14 cellular contexts compared by ENCODE assay signal in the genomic region with DNA sequence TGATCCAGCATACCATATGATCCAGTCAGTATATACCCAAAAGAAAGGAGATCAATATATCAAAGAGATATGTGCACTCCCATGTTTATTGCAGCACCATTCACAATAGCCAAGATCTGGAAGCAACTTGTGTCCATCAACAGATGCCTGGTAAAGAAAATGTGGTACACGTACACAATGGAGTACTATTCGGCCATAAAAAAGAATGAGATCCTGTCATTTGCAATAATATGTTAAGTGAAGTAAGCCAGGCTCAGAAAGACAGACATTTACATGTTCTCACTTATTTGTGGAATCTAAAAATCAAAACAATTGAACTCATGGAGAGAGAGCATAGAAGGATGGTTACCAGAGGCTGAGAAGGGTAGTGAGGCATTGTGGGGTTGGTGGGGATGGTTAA. TPM values are rescaled to one million over a fixed set of nuclear protein-coding genes. Genes with fewer than 3 reads are reported as not detected.
"Had no signal": no experiment of that assay in that cellular context is flagged by ENCODE, and none has a peak within 500 bp of the region (broad histone marks: within the 10 kb centered on the region; RNA-seq: fewer than 3 reads in every experiment).

No MANE protein-coding gene starts in this region.

- H3K4me3 ChIP-seq: cardiac muscle cell, gastroesophageal sphincter, lung, psoas muscle, suprapubic skin had no signal

- H3K27me3 ChIP-seq: cardiac muscle cell, gastroesophageal sphincter, suprapubic skin had no signal

- H3K27ac Mint-ChIP-seq: stimulated activated naive CD8-positive, alpha-beta T cell treated with anti-CD3 and anti-CD28 coated beads, Interleukin-15, Interleukin-2, amounts not matched to agents 100 ng/mL and 50 ng/mL, for 24 hours; type B pancreatic cell had no signal

- H3K9me3 Mint-ChIP-seq: stimulated activated naive CD8-positive, alpha-beta T cell treated with anti-CD3 and anti-CD28 coated beads, Interleukin-15, Interleukin-2, amounts not matched to agents 100 ng/mL and 50 ng/mL, for 24 hours; type B pancreatic cell had no signal

- H3K27me3 Mint-ChIP-seq: stimulated activated naive CD8-positive, alpha-beta T cell treated with anti-CD3 and anti-CD28 coated beads, Interleukin-15, Interleukin-2, amounts not matched to agents 100 ng/mL and 50 ng/mL, for 24 hours; type B pancreatic cell had no signal

- H3K27ac ChIP-seq: gastroesophageal sphincter, suprapubic skin had no signal

- DNase-seq: activated CD4-positive, alpha-beta T cell treated with anti-CD3 and anti-CD28 coated beads, Interleukin-2, amount 50 U/mL, for 1 hour; activated T-cell treated with anti-CD3 and anti-CD28 coated beads for 4 hours; left colon; midbrain; psoas muscle; T-helper 9 cell had no signal

- ATAC-seq: gastroesophageal sphincter, left colon, psoas muscle, sciatic nerve had no signal

- H3K9me3 ChIP-seq: gastroesophageal sphincter, psoas muscle, suprapubic skin had no signal

- H3K4me3 Mint-ChIP-seq: stimulated activated naive CD8-positive, alpha-beta T cell treated with anti-CD3 and anti-CD28 coated beads, Interleukin-15, Interleukin-2, amounts not matched to agents 100 ng/mL and 50 ng/mL, for 24 hours; type B pancreatic cell had no signal

RNA-seq across cellular contexts. Expression of a gene that starts 37.6 kb away (rescaled TPM):
- polyA plus RNA-seq: neural cell had no signal
